In the genomic region with DNA sequence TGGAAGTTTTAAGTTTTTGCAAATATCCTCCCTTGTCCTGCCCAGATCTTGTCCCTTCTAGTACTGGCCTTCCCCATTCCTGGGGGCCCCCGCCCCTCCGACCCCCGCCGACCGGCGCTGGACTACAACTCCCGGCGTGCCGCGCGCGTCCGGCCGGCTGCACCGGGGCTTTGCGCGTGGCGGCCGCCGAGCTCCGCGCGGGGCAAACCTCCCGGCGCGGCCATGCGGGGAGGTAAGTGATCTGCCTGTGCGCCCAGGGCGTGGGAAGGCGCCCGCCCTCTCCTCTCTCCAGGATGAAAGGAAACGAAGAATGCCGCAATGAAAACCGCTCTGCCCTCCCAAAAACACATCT, we compare ENCODE assay signal across 8 cellular contexts. TPM values are rescaled to one million over a fixed set of nuclear protein-coding genes. Genes with fewer than 3 reads are reported as not detected.
A peak's percentile ranks its signal among the peaks of the same experiment; 100 is the strongest.
DNase-seq lines count a peak whose midpoint lies in the region; ATAC-seq and TF ChIP-seq lines count a peak whose summit lies in the region.

No MANE protein-coding gene starts in this region.

- peaks cover 54% of the 10 kb centered on the region for H3K4me1 ChIP-seq in left ventricle myocardium inferior

- ATAC-seq in GM19463 (IDR thresholded peaks at IDR 0.05; ENCODE audit: unreplicated experiment) (peak; percentile 70), HG03565 (IDR thresholded peaks at IDR 0.05; ENCODE audit: unreplicated experiment) (peak; percentile 58)

- H3K4me3 ChIP-seq in left ventricle myocardium inferior: peak overlapping the region; percentile 97

- intact Hi-C loops in left ventricle myocardium inferior (cut with micrococcal nuclease): no loop called here
- intact Hi-C loops in posterior cingulate gyrus (cut with DNase I): loop anchor here (2.0 to 10.0 kb wide), 3 partner anchors 44 to 154 kb away; a partner anchor contains a TSS

- no peaks in the 10 kb centered on the region for H3K27me3 ChIP-seq in left ventricle myocardium inferior (ENCODE audit: low read depth)

- H3K9me3 ChIP-seq in left ventricle myocardium inferior (replicated peaks): peaks cover 11% of the 10 kb centered on the region

- TF ChIP-seq CTCF in left ventricle myocardium inferior (IDR thresholded peaks at IDR 0.05; ENCODE audit: borderline replicate concordance): no peak

- H3K36me3 ChIP-seq in left ventricle myocardium inferior: no peaks in the 10 kb centered on the region

- peak overlapping the region; percentile 92 for H3K27ac ChIP-seq in left ventricle myocardium inferior (replicated peaks)

- DNase-seq in EH (ENCODE audit: low read depth): peak; percentile 49
- DNase-seq in SW480 (ENCODE audit: low spot score): peak; percentile 51
- DNase-seq in amygdala (lab: John Stamatoyannopoulos, UW): peak in 47 of 56 donors; percentile 9 to 81 (median 55)
- DNase-seq in left ventricle myocardium inferior: peak; percentile 66
- DNase-seq in posterior cingulate gyrus: peak; percentile 45 to 96 (median 63)
- DNase-seq in NCI-H187 treated with DMSO at 0.1 percent for 48 hours (lab: John Stamatoyannopoulos, UW): no peak

RNA-seq across cellular contexts. Expression of a gene that starts 3.2 kb away (rescaled TPM):
- 2.0 TPM for total RNA-seq in left ventricle myocardium inferior
